Comparison of ENCODE assay signal across 17 cellular contexts in the genomic region with DNA sequence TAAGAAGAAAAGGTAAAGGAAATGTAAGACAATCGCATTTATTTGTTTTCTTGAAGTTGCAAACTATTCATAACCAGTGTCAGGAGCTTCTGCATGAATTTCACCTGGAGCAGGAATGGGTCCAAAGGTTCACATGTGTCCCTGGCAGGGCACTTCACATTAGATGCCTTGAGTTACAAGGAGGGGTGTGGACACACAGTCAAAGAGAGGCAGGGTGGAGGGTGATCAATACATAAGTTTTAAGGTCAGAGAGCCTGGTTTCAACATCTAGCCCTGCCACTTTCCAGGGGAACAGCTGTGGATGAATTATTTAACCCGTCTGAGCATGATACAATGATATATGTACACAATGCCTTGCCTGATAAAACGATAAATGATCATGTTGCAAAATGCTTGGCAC.
DNase-seq lines count a peak whose midpoint lies in the region; ATAC-seq lines count a peak whose summit lies in the region.
"Had no signal": no experiment of that assay in that cellular context is flagged by ENCODE, and none has a peak within 500 bp of the region (broad histone marks: within the 10 kb centered on the region; RNA-seq: fewer than 3 reads in every experiment).

No MANE protein-coding gene starts in this region.

- ATAC-seq in left lobe of liver (peak; percentile 58), HG02973 (IDR thresholded peaks at IDR 0.05; ENCODE audit: unreplicated experiment) (no peak)
- ATAC-seq: A549; CD8-positive, alpha-beta T cell; GM12878 had no signal

- DNase-seq in NCI-H2171 treated with DMSO at 0.1 percent for 48 hours (lab: John Stamatoyannopoulos, UW) (peak; percentile 11), NCI-H2171 (lab: John Stamatoyannopoulos, UW) (no peak), ecto neural progenitor cell (ENCODE audit: low spot score) (peak; percentile 16), left lobe of liver (ENCODE audit: low spot score) (peak; percentile 39), mucosa of gallbladder (ENCODE audit: low spot score) (peak; percentile 79), amniotic stem cell (lab: John Stamatoyannopoulos, UW) (no peak), T-helper 2 cell (no peak)
- DNase-seq: AML-193; Caco-2; Calu3; CD4-positive, alpha-beta T cell; CD8-positive, alpha-beta T cell; DMS79 treated with DMSO at 0.1 percent for 48 hours; GF-D8 had no signal

Comparison
In these comparisons a context has a peak if more than half of its experiments do, and no peak if none do; other contexts are left out.
1. DNase-seq: peak in NCI-H2171 treated with DMSO at 0.1 percent for 48 hours (single experiment), ecto neural progenitor cell (single experiment), left lobe of liver (single experiment) and mucosa of gallbladder (single experiment); none in NCI-H2171 (single experiment), amniotic stem cell (single experiment) and T-helper 2 cell (0 of 5).